In the genomic region with DNA sequence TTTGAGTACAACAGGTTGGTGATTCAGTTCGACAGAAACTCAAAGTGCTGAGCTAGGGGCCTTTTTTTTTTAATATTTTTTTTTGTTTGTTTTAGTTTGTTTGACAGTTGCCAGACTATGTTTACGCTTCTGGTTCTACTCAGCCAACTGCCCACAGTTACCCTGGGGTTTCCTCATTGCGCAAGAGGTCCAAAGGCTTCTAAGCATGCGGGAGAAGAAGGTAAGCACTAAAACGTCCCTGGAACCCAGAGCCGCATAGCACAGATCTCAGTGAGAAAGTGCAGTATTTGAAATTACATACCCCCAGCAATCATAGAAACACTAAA, we compare ENCODE assay signal across 2 cellular contexts.
TF ChIP-seq lines count a peak whose summit lies in the region.

No MANE protein-coding gene starts in this region.

TF ChIP-seq in IMR-90, 13 proteins besides CTCF, POLR2A, EP300 and RAD21:
- TF ChIP-seq CEBPB (IDR thresholded peaks at IDR 0.05; ENCODE audit: low read depth, low read length) (peak; percentile 91), RFX5 (IDR thresholded peaks at IDR 0.05; ENCODE audit: low read depth, low read length) (no peak)

TF ChIP-seq in GM12878, 131 proteins besides CTCF, POLR2A, EP300 and RAD21:
- TF ChIP-seq CEBPB (IDR thresholded peaks at IDR 0.05; ENCODE audit: borderline replicate concordance in 1 of 2, low read depth in 2 of 2, low read length in 2 of 2) = peak in 1 of 2 experiments; percentile 94; a peak in 2 of 4 replicates
- no peak for TF ChIP-seq CHD4 (IDR thresholded peaks at IDR 0.05)
